6 cellular contexts compared by ENCODE assay signal in the genomic region with DNA sequence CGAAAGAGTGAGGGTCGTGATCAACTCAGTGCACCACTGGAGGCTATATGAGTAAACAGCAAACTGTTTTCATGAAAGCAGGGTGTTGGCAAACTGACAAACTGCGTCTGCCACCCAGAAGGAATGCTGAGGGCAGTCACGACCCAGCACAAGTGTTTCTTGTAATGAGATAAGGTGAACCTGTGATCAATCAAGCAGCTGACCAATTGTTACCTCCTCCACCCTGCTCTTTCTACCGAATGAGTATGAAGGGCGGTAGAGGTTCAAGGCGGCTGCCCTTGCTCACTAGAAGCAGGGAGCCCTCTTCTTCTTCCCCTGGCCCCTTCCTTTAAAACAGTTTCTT. TPM values are rescaled to one million over a fixed set of nuclear protein-coding genes. Genes with fewer than 3 reads are reported as not detected.
"Had no signal": no experiment of that assay in that cellular context is flagged by ENCODE, and none has a peak within 500 bp of the region (broad histone marks: within the 10 kb centered on the region; RNA-seq: fewer than 3 reads in every experiment).

No MANE protein-coding gene starts in this region.

RNA-seq across cellular contexts. Expression of a gene that starts 5.6 kb away (rescaled TPM):
- total RNA-seq: activated naive CD4-positive, alpha-beta T cell treated with anti-CD3 and anti-CD28 coated beads, Interleukin-2, amount 50 U/mL, for 72 hours; activated T-cell treated with anti-CD3 and anti-CD28 coated beads, Interleukin-2, amount 50 U/mL, for 72 hours; body of pancreas; epithelial cell of proximal tubule; T-helper 2 cell treated with Interferon-gamma antibody and Interleukin-4, amounts not matched to agents 100 ng/mL and 5 ng/mL, for 36 hours had no signal
- polyA plus RNA-seq: hepatocyte had no signal
